ENCODE assay signal across 8 cellular contexts in the genomic region with DNA sequence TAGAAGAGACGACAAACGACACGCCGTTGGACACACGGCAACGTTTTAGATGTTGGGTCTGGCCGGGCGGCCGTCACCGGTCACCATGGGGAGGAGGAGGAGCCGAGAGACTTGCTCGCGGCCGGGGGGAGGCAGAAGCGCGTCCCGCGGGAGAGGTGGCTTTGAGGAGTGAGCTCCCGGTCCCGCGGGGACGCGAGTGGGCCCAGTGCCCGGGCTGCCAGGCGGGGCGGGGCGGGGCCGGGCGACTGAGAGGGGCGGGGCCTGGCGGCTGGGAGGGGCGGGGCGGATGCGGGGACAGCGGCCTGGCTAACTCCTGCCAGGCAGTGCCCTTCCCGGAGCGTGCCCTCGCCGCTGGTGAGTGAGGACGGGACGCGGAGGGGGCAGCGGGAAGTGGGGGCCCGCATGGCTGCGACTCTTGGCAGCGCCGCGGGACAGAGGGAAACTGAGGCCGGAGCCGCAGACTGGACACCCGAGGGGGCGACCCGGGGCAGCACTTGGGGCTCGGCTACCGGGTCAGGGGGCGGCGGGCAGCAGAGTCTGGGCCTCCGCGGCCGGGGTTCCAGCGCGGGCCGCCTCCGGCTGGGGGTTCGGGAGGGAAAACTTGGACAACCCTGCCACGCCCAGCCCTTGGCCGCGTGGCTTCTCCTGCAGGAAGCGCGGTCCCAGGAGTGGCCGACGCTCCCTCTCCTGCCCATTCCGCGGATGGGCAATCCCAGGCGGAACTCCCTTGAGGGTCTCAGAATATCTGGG. TPM values are rescaled to one million over a fixed set of nuclear protein-coding genes. Genes with fewer than 3 reads are reported as not detected.
A peak's percentile ranks its signal among the peaks of the same experiment; 100 is the strongest.
DNase-seq lines count a peak whose midpoint lies in the region; ATAC-seq lines count a peak whose summit lies in the region.

A gene (plus strand): TSS at position 309 of the 750 bp plus-strand sequence. CDS start 7,680 bp downstream, outside the sequence.

- no peaks in the 10 kb centered on the region for H3K27me3 ChIP-seq in esophagus (ENCODE audit: control insufficient read depth in 1 of 2, insufficient read depth in 2 of 2, low read length in 2 of 2)

- H3K4me3 ChIP-seq in esophagus (ENCODE audit: low read depth in 1 of 2, low read length in 2 of 2), result peak within 1 kb of the TSS; percentile 84 to 95

- H3K36me3 ChIP-seq in esophagus (ENCODE audit: control insufficient read depth in 2 of 2, insufficient read depth in 2 of 2, low read length in 1 of 2), result no peaks in the 10 kb centered on the region

- 1% methylated on average over 50 to 75 of the region's 75 CpGs for WGBS in esophagus, 2 donors

- no peaks in the 10 kb centered on the region for H3K27me3 Mint-ChIP-seq in activated T-cell treated with anti-CD3 and anti-CD28 coated beads, Interleukin-2, amount 50 U/mL, for 4 hours (ENCODE audit: low read depth)

- peak within 1 kb of the TSS; percentile 80 for H3K4me3 Mint-ChIP-seq in activated T-cell treated with anti-CD3 and anti-CD28 coated beads, Interleukin-2, amount 50 U/mL, for 4 hours

- H3K4me1 ChIP-seq in esophagus (ENCODE audit: control insufficient read depth in 2 of 2, insufficient read depth in 2 of 2, low read length in 1 of 2), result peaks cover 3 to 27% of the 10 kb centered on the region in 2 donors

- H3K27ac ChIP-seq in esophagus (ENCODE audit: low read depth in 2 of 2, low read length in 1 of 2), result peak within 1 kb of the TSS; percentile 97 to 98

- no peaks in the 10 kb centered on the region for H3K9me3 ChIP-seq in esophagus (ENCODE audit: control insufficient read depth in 2 of 2, insufficient read depth in 1 of 2, low read depth in 1 of 2, low read length in 1 of 2)

- peaks cover 25% of the 10 kb centered on the region for H3K4me1 Mint-ChIP-seq in activated T-cell treated with anti-CD3 and anti-CD28 coated beads, Interleukin-2, amount 50 U/mL, for 4 hours (ENCODE audit: low read depth)

- no peaks in the 10 kb centered on the region for H3K36me3 Mint-ChIP-seq in activated T-cell treated with anti-CD3 and anti-CD28 coated beads, Interleukin-2, amount 50 U/mL, for 4 hours (ENCODE audit: insufficient read depth)

- peak; percentile 60 for DNase-seq in DMS 273 (lab: John Stamatoyannopoulos, UW; ENCODE audit: unreplicated experiment)
- DNase-seq in DMS 273 treated with DMSO at 0.1 percent for 48 hours (lab: John Stamatoyannopoulos, UW), result no peak
- peak; percentile 13 to 17 for DNase-seq in NOMO-1 (lab: John Stamatoyannopoulos, UW; ENCODE audit: unreplicated experiment in 2 of 2)
- peak; percentile 52 for DNase-seq in activated T-cell treated with anti-CD3 and anti-CD28 coated beads, Interleukin-2, amount 50 U/mL, for 4 hours
- DNase-seq in mucosa of gallbladder (ENCODE audit: low spot score), result peak; percentile 74
- peak; percentile 22 to 28 for DNase-seq in stimulated activated CD8-positive, alpha-beta memory T cell treated with anti-CD3 and anti-CD28 coated beads, Interleukin-4, amount 100 ng/mL, for 4 hours (ENCODE audit: low read depth in 2 of 2, low spot score in 1 of 2)

- peak; percentile 69 to 74 for ATAC-seq in activated T-cell treated with anti-CD3 and anti-CD28 coated beads, Interleukin-2, amount 50 U/mL, for 4 hours
- no peak for ATAC-seq in GM21576 (IDR thresholded peaks at IDR 0.05; ENCODE audit: unreplicated experiment)

- no peaks in the 10 kb centered on the region for H3K9me3 Mint-ChIP-seq in activated T-cell treated with anti-CD3 and anti-CD28 coated beads, Interleukin-2, amount 50 U/mL, for 4 hours

RNA-seq across cellular contexts. Expression of the gene that starts here (rescaled TPM):
- 10 to 100 TPM; 60.6 to 79.8 (median 63.5) TPM for total RNA-seq in activated T-cell treated with anti-CD3 and anti-CD28 coated beads, Interleukin-2, amount 50 U/mL, for 4 hours
- polyA plus RNA-seq in esophagus, result 100 to 1,000 TPM; 660 to 791 TPM
- 322 TPM for total RNA-seq in mucosa of gallbladder
